In genomic region chr3:51508255-51508654, GRCh38 we compare ENCODE assay signal across 9 cellular contexts.
"Had no signal": no experiment of that assay in that cellular context is flagged by ENCODE, and none has a peak within 500 bp of the region (broad histone marks: within the 10 kb centered on the region; RNA-seq: fewer than 3 reads in every experiment).

No MANE protein-coding gene starts in this region.

- H3K27ac Mint-ChIP-seq: HFFc6, IgD-negative memory B cell had no signal

- DNase-seq: GOT3, H7, HFFc6, KBM-7 had no signal

- FAIRE-seq: HTR-8/SVneo had no signal

- H3K9me3 ChIP-seq: HAP-1 had no signal

- H3K4me2 ChIP-seq: KMS-11 had no signal

- H3K9me3 Mint-ChIP-seq: HFFc6, IgD-negative memory B cell had no signal

- H3K9ac ChIP-seq: KMS-11 had no signal

- H3K4me1 ChIP-seq: HAP-1 had no signal

- H3K36me3 ChIP-seq: HAP-1 had no signal

- H3K27ac ChIP-seq: KMS-11 had no signal

- ATAC-seq: HCT116 had no signal

- H3K4me3 ChIP-seq: HAP-1 had no signal

- H3K36me3 Mint-ChIP-seq: IgD-negative memory B cell had no signal
